Comparison of ENCODE assay signal across 14 cellular contexts in the genomic region with DNA sequence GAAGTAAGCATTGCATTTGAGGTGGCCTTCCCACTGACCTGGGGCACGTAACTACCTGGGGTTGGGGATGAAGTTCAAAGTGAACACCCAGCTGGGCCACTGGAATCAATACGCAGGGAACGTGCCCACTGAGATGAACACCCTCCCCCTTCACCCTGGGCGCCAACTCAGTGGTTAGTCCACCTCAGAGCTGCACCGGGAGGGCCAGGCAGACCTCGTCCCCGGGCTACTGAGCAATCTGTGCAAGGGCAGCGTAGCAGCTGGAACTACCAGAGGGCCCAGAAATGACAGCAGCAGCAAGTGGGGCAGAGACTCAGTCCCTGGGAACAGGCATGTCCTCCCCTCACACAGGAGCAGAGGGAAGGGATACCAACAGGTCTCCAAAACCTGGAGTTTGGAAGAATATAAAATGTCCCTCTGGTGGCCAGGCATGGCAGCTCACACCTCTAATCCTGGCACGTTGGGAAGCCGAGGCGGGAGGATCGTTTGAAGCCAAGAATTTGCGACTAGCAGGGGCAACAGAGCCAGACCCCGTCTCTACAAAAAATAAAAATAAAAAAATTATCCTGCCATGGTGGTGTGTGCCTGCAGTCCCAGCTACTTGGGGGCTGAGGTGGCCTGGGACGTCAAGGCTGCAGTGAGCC.
DNase-seq lines count a peak whose midpoint lies in the region; ATAC-seq and TF ChIP-seq lines count a peak whose summit lies in the region.
"Had no signal": no experiment of that assay in that cellular context is flagged by ENCODE, and none has a peak within 500 bp of the region (broad histone marks: within the 10 kb centered on the region; RNA-seq: fewer than 3 reads in every experiment).

No MANE protein-coding gene starts in this region.

- H3K27me3 ChIP-seq in endodermal cell (ENCODE audit: control insufficient read depth, insufficient read depth, low read length, poor library complexity, severe bottlenecking) = no peaks in the 10 kb centered on the region
- no peaks in the 10 kb centered on the region for H3K27me3 ChIP-seq in neuronal stem cell (ENCODE audit: control insufficient read depth in 3 of 3, insufficient read depth in 3 of 3, low read depth in 1 of 3, low read length in 3 of 3)
- H3K27me3 ChIP-seq: suprapubic skin had no signal

- no peak overlapping the region for H2AK5ac ChIP-seq in neuronal stem cell (ENCODE audit: low read depth, low read length)

- H3K4me1 Mint-ChIP-seq in endodermal cell = no peaks in the 10 kb centered on the region
- H3K4me1 Mint-ChIP-seq: activated naive CD8-positive, alpha-beta T cell treated with anti-CD3 and anti-CD28 coated beads for 36 hours had no signal

- H2AFZ ChIP-seq in neuronal stem cell (ENCODE audit: low read length) = no peak overlapping the region

- no peak overlapping the region for H3K27ac Mint-ChIP-seq in endodermal cell
- H3K27ac Mint-ChIP-seq: activated naive CD8-positive, alpha-beta T cell treated with anti-CD3 and anti-CD28 coated beads for 36 hours; dendritic cell treated with granulocyte-macrophage colony-stimulating factor and Interleukin-4, amounts not matched to agents 40 ng/mL and 50 ng/mL, for 4 days had no signal

- no peak overlapping the region for H3K4me2 ChIP-seq in neuronal stem cell (ENCODE audit: insufficient read depth, low read length, poor library complexity, severe bottlenecking)
- H3K4me2 ChIP-seq: smooth muscle cell had no signal

- no peak overlapping the region for H4K8ac ChIP-seq in neuronal stem cell (ENCODE audit: low read depth, low read length)

- peak overlapping the region; percentile 33 for H3K18ac ChIP-seq in neuronal stem cell (ENCODE audit: low read length)

- peak overlapping the region; percentile 25 for H2BK12ac ChIP-seq in neuronal stem cell (ENCODE audit: low read length)

- DNase-seq in NB4 (ENCODE audit: low read depth) (no peak), endodermal cell (peak; percentile 64), neuronal stem cell (ENCODE audit: low spot score) (no peak), HuH-7.5 (ENCODE audit: low spot score) (no peak), DMS79 treated with DMSO at 0.1 percent for 48 hours (lab: John Stamatoyannopoulos, UW) (no peak), glomerular visceral epithelial cell (ENCODE audit: extremely low spot score) (no peak)
- DNase-seq: activated naive CD8-positive, alpha-beta T cell treated with anti-CD3 and anti-CD28 coated beads for 36 hours; CD8-positive, alpha-beta memory T cell; NCI-H2029 had no signal

- H3K36me3 Mint-ChIP-seq in endodermal cell (ENCODE audit: low read depth) = peaks cover 5% of the 10 kb centered on the region
- H3K36me3 Mint-ChIP-seq: activated naive CD8-positive, alpha-beta T cell treated with anti-CD3 and anti-CD28 coated beads for 36 hours; CD8-positive, alpha-beta memory T cell had no signal

- H3K27ac ChIP-seq in endodermal cell (ENCODE audit: low read depth, low read length) = no peak overlapping the region
- no peak overlapping the region for H3K27ac ChIP-seq in neuronal stem cell (replicated peaks; ENCODE audit: low read length)
- H3K27ac ChIP-seq: suprapubic skin had no signal

- H3K23ac ChIP-seq in neuronal stem cell (ENCODE audit: low read depth, low read length, poor library complexity) = no peak overlapping the region

- ATAC-seq in GM21737 (IDR thresholded peaks at IDR 0.05; ENCODE audit: unreplicated experiment) = no peak

- TF ChIP-seq POLR2A in NB4 (IDR thresholded peaks at IDR 0.05; ENCODE audit: extremely low read depth, insufficient read length) = no peak

- H3K14ac ChIP-seq in neuronal stem cell (ENCODE audit: low read length) = no peak overlapping the region

- H2BK120ac ChIP-seq in neuronal stem cell (ENCODE audit: low read depth, low read length) = no peak overlapping the region

- no peaks in the 10 kb centered on the region for H3K36me3 ChIP-seq in endodermal cell (ENCODE audit: control insufficient read depth, insufficient read depth, low read length)
- no peaks in the 10 kb centered on the region for H3K36me3 ChIP-seq in neuronal stem cell (replicated peaks in 1 of 2; ENCODE audit: control insufficient read depth in 2 of 2, insufficient read depth in 2 of 2, low read length in 2 of 2)
- H3K36me3 ChIP-seq: suprapubic skin had no signal

- H3K4me1 ChIP-seq in endodermal cell (ENCODE audit: control insufficient read depth, insufficient read depth, low read length) (no peaks in the 10 kb centered on the region), neuronal stem cell (ENCODE audit: control insufficient read depth in 2 of 2, insufficient read depth in 1 of 2, low read depth in 1 of 2, low read length in 2 of 2) (peaks cover 8 to 9% of the 10 kb centered on the region in 2 donors)

- H2BK5ac ChIP-seq in neuronal stem cell (ENCODE audit: low read length) = no peak overlapping the region

- WGBS in endodermal cell (ENCODE audit: insufficient coverage in 1 of 2, insufficient read length in 1 of 2), 2 experiments = 91 to 94% methylated on average over 8 to 15 of the region's 15 CpGs
- no CpG with 5 or more reads among the region's 15 CpGs for WGBS in neuronal stem cell (ENCODE audit: extremely low coverage in 2 of 2, insufficient read length in 2 of 2, insufficient replicate concordance in 1 of 2), 2 donors

- no peaks in the 10 kb centered on the region for H3K9me3 Mint-ChIP-seq in endodermal cell
- H3K9me3 Mint-ChIP-seq: activated naive CD8-positive, alpha-beta T cell treated with anti-CD3 and anti-CD28 coated beads for 36 hours; CD8-positive, alpha-beta memory T cell; dendritic cell treated with granulocyte-macrophage colony-stimulating factor and Interleukin-4, amounts not matched to agents 40 ng/mL and 50 ng/mL, for 4 days had no signal

- no peak overlapping the region for H2BK15ac ChIP-seq in neuronal stem cell (ENCODE audit: low read length)

- H3K9me3 ChIP-seq in endodermal cell (ENCODE audit: control insufficient read depth, low read length) (no peaks in the 10 kb centered on the region), neuronal stem cell (replicated peaks in 1 of 2; ENCODE audit: control insufficient read depth in 2 of 2, insufficient read depth in 1 of 2, low read depth in 1 of 2, low read length in 2 of 2) (no peaks in the 10 kb centered on the region)
- H3K9me3 ChIP-seq: suprapubic skin had no signal

- H3K79me1 ChIP-seq in neuronal stem cell (ENCODE audit: low read depth, low read length) = no peaks in the 10 kb centered on the region

- H3K4me3 Mint-ChIP-seq in endodermal cell = no peak overlapping the region
- H3K4me3 Mint-ChIP-seq: activated naive CD8-positive, alpha-beta T cell treated with anti-CD3 and anti-CD28 coated beads for 36 hours; CD8-positive, alpha-beta memory T cell; dendritic cell treated with granulocyte-macrophage colony-stimulating factor and Interleukin-4, amounts not matched to agents 40 ng/mL and 50 ng/mL, for 4 days had no signal

- H4K91ac ChIP-seq in neuronal stem cell (ENCODE audit: low read depth, low read length, poor library complexity) = no peak overlapping the region

- H3K27me3 Mint-ChIP-seq in endodermal cell (ENCODE audit: insufficient read depth) = no peaks in the 10 kb centered on the region
- H3K27me3 Mint-ChIP-seq: activated naive CD8-positive, alpha-beta T cell treated with anti-CD3 and anti-CD28 coated beads for 36 hours had no signal

- H3K9ac ChIP-seq in endodermal cell (ENCODE audit: extremely low read depth, low read length, poor library complexity, severe bottlenecking) = no peak overlapping the region
- no peak overlapping the region for H3K9ac ChIP-seq in neuronal stem cell (ENCODE audit: low read depth, low read length, poor library complexity)

- no peak overlapping the region for H3K4ac ChIP-seq in neuronal stem cell (ENCODE audit: low read length)

- TF ChIP-seq CTCF in GM12873 (IDR thresholded peaks at IDR 0.05; ENCODE audit: insufficient read depth, low read depth, low read length, missing control alignments) = peak; percentile 34
- peak; percentile 6 for TF ChIP-seq CTCF in NB4 (IDR thresholded peaks at IDR 0.05; ENCODE audit: low read depth, low read length)
- peak; percentile 66 for TF ChIP-seq CTCF in endodermal cell (conservative IDR thresholded peaks at IDR 0.05)

- H3K4me3 ChIP-seq in NB4 (ENCODE audit: low read depth, low read length) = no peak overlapping the region
- H3K4me3 ChIP-seq in endodermal cell (ENCODE audit: low read length) = no peak overlapping the region
- H3K4me3 ChIP-seq in neuronal stem cell (ENCODE audit: low read length in 2 of 2) = peak overlapping the region in 1 of 2 donors; percentile 53
- H3K4me3 ChIP-seq: smooth muscle cell, suprapubic skin had no signal

Comparison
In these comparisons a context has a peak if more than half of its experiments do, and no peak if none do; other contexts are left out.
1. CTCF ChIP-seq: peak in every context shown above with its lines; median percentile 66 in endodermal cell; 34 in GM12873; 6 in NB4.